In genomic region chr1:160646711-160647328, GRCh38 we compare ENCODE assay signal across 9 cellular contexts. TPM values are rescaled to one million over a fixed set of nuclear protein-coding genes. Genes with fewer than 3 reads are reported as not detected.
DNase-seq lines count a peak whose midpoint lies in the region; ATAC-seq and TF ChIP-seq lines count a peak whose summit lies in the region.
"Had no signal": no experiment of that assay in that cellular context is flagged by ENCODE, and none has a peak within 500 bp of the region (broad histone marks: within the 10 kb centered on the region; RNA-seq: fewer than 3 reads in every experiment).

A gene with protein sequence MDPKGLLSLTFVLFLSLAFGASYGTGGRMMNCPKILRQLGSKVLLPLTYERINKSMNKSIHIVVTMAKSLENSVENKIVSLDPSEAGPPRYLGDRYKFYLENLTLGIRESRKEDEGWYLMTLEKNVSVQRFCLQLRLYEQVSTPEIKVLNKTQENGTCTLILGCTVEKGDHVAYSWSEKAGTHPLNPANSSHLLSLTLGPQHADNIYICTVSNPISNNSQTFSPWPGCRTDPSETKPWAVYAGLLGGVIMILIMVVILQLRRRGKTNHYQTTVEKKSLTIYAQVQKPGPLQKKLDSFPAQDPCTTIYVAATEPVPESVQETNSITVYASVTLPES (minus strand): TSS chr1:160647044. CDS start chr1:160646945, 99 bp downstream.

- peaks cover 61% of the 10 kb centered on the region for H3K36me3 Mint-ChIP-seq in activated CD8-positive, alpha-beta T cell treated with anti-CD3 and anti-CD28 coated beads, Interleukin-2, amount 10 ng/mL, durations not matched to agents 7 days and 5 days (ENCODE audit: low read depth)

- TF ChIP-seq POLR2A in vagina (IDR thresholded peaks at IDR 0.05): no peak

- no peaks in the 10 kb centered on the region for H3K27me3 ChIP-seq in vagina

- H3K27me3 Mint-ChIP-seq in activated CD8-positive, alpha-beta T cell treated with anti-CD3 and anti-CD28 coated beads, Interleukin-2, amount 10 ng/mL, durations not matched to agents 7 days and 5 days (ENCODE audit: low read depth): no peaks in the 10 kb centered on the region

- peaks cover 63% of the 10 kb centered on the region for H3K4me1 Mint-ChIP-seq in activated CD8-positive, alpha-beta T cell treated with anti-CD3 and anti-CD28 coated beads, Interleukin-2, amount 10 ng/mL, durations not matched to agents 7 days and 5 days (ENCODE audit: low read depth)

- H3K4me3 ChIP-seq in vagina: peak within 1 kb of the TSS in 1 of 2 donors; percentile 21

- peak within 1 kb of the TSS; percentile 87 for H3K4me3 Mint-ChIP-seq in activated CD8-positive, alpha-beta T cell treated with anti-CD3 and anti-CD28 coated beads, Interleukin-2, amount 10 ng/mL, durations not matched to agents 7 days and 5 days
- H3K4me3 Mint-ChIP-seq: nephron had no signal

- no peak within 1 kb of the TSS for H3K27ac ChIP-seq in vagina

- TF ChIP-seq CTCF in omental fat pad (IDR thresholded peaks at IDR 0.05) (no peak), vagina (IDR thresholded peaks at IDR 0.05) (no peak)

- H3K27ac Mint-ChIP-seq in activated CD8-positive, alpha-beta T cell treated with anti-CD3 and anti-CD28 coated beads, Interleukin-2, amount 10 ng/mL, durations not matched to agents 7 days and 5 days: peak within 1 kb of the TSS; percentile 82
- H3K27ac Mint-ChIP-seq: nephron had no signal

- H3K9me3 ChIP-seq in vagina: no peaks in the 10 kb centered on the region

- POLR2A ChIA-PET in activated CD8-positive, alpha-beta T cell treated with anti-CD3 and anti-CD28 coated beads, Interleukin-2, amount 10 ng/mL, durations not matched to agents 7 days and 5 days (lab: Charles Lee): interaction anchor here (0.6 to 3.2 kb wide), 12 partner anchors 9 to 61 kb away, joined by 3 to 51 read pairs (median 6); no protein-coding TSS in a partner anchor

- no peaks in the 10 kb centered on the region for H3K4me1 ChIP-seq in vagina

- H3K9me3 Mint-ChIP-seq in activated CD8-positive, alpha-beta T cell treated with anti-CD3 and anti-CD28 coated beads, Interleukin-2, amount 10 ng/mL, durations not matched to agents 7 days and 5 days (ENCODE audit: insufficient read depth): no peaks in the 10 kb centered on the region
- H3K9me3 Mint-ChIP-seq: nephron had no signal

- DNase-seq in activated CD4-positive, alpha-beta T cell treated with anti-CD3 and anti-CD28 coated beads for 4 hours: peak; percentile 38 to 42
- no peak for DNase-seq in activated CD4-positive, alpha-beta T cell treated with anti-CD3 and anti-CD28 coated beads for 1 hour
- peak; percentile 55 for DNase-seq in activated CD8-positive, alpha-beta T cell treated with anti-CD3 and anti-CD28 coated beads, Interleukin-2, amount 10 ng/mL, durations not matched to agents 7 days and 5 days
- no peak for DNase-seq in omental fat pad (ENCODE audit: low spot score)
- no peak for DNase-seq in OCI-M2 (lab: John Stamatoyannopoulos, UW; ENCODE audit: unreplicated experiment)
- no peak for DNase-seq in GM03348 (ENCODE audit: low spot score)
- no peak for DNase-seq in vagina (ENCODE audit: extremely low spot score in 2 of 2)

- CTCF ChIA-PET in activated CD8-positive, alpha-beta T cell treated with anti-CD3 and anti-CD28 coated beads, Interleukin-2, amount 10 ng/mL, durations not matched to agents 7 days and 5 days (lab: Charles Lee): interaction anchor here (0.7 to 5.3 kb wide), 16 partner anchors 9 to 218 kb away, joined by 3 to 65 read pairs (median 6); no protein-coding TSS in a partner anchor

- ATAC-seq in HG03135 (IDR thresholded peaks at IDR 0.05; ENCODE audit: unreplicated experiment) (peak; percentile 48), omental fat pad (ENCODE audit: low FRiP score) (peak; percentile 28)
- peak; percentile 53 for ATAC-seq in activated CD8-positive, alpha-beta T cell treated with anti-CD3 and anti-CD28 coated beads, Interleukin-2, amount 10 ng/mL, durations not matched to agents 7 days and 5 days

- intact Hi-C loops in vagina (cut with DNase I): no loop called here

- no peaks in the 10 kb centered on the region for H3K36me3 ChIP-seq in vagina

RNA-seq across cellular contexts. Expression of the gene that starts here (rescaled TPM):
- 10 to 100 TPM; 48.5 to 50.1 TPM for total RNA-seq in activated CD8-positive, alpha-beta T cell treated with anti-CD3 and anti-CD28 coated beads, Interleukin-2, amount 10 ng/mL, durations not matched to agents 7 days and 5 days
- total RNA-seq in omental fat pad: 10 to 100 TPM in 1 of 4 donors, 1 to 10 TPM in 3; 1.5 to 18.0 (median 1.5) TPM
- 6.9 TPM for total RNA-seq in vagina

Comparison
In these comparisons a context has a peak if more than half of its experiments do, and no peak if none do; other contexts are left out.
1. DNase-seq: peak in activated CD4-positive, alpha-beta T cell treated with anti-CD3 and anti-CD28 coated beads for 4 hours (2 of 2) and activated CD8-positive, alpha-beta T cell treated with anti-CD3 and anti-CD28 coated beads, Interleukin-2, amount 10 ng/mL, durations not matched to agents 7 days and 5 days (single experiment); none in activated CD4-positive, alpha-beta T cell treated with anti-CD3 and anti-CD28 coated beads for 1 hour (single experiment), omental fat pad (single experiment), OCI-M2 (single experiment), GM03348 (single experiment) and vagina (0 of 2).
2. Peak in every context shown above with its lines, with median percentiles within 50 percentile points of each other: ATAC-seq.